34 cellular contexts compared by ENCODE assay signal in genomic region chr1:199751524-199751923, GRCh38.
"Had no signal": no experiment of that assay in that cellular context is flagged by ENCODE, and none has a peak within 500 bp of the region (broad histone marks: within the 10 kb centered on the region; RNA-seq: fewer than 3 reads in every experiment).

No MANE protein-coding gene starts in this region.

- H3K9me3 Mint-ChIP-seq: activated B cell treated with CpG ODN at 0.5 μM for 24 hours; activated CD4-positive, alpha-beta memory T cell treated with anti-CD3 and anti-CD28 coated beads for 36 hours; activated CD4-positive, alpha-beta T cell treated with anti-CD3 and anti-CD28 coated beads, Interleukin-2, amount 10 ng/mL, durations not matched to agents 24 days and 14 days; activated CD8-positive, alpha-beta T cell treated with anti-CD3 and anti-CD28 coated beads for 36 hours; activated naive CD4-positive, alpha-beta T cell treated with anti-CD3 and anti-CD28 coated beads for 36 hours; activated naive CD4-positive, alpha-beta T cell treated with anti-CD3 and anti-CD28 coated beads, Interleukin-2, amount 50 U/mL, for 72 hours; activated naive CD8-positive, alpha-beta T cell treated with anti-CD3 and anti-CD28 coated beads for 36 hours; activated T-cell treated with anti-CD3 and anti-CD28 coated beads, Interleukin-2, amount 50 U/mL, for 4 hours; activated T-cell treated with anti-CD3 and anti-CD28 coated beads, Interleukin-2, amount 50 U/mL, for 72 hours; activated T-helper 1 cell treated with anti-CD3 and anti-CD28 coated beads, Interleukin-12 subunit alpha, Interleukin-12 subunit beta, Interleukin-2, Interleukin-4 antibody, amounts not matched to agents 30 ng/mL and 10 ng/mL and 1 ng/mL, durations not matched to agents 14 hours and 24 hours and 36 hours; activated T-helper 17 cell treated with anti-CD3 and anti-CD28 coated beads, Interleukin-2, amount 50 U/mL, for 72 hours; T-cell had no signal

- H3K27ac ChIP-seq: adrenal gland, body of pancreas, brain microvascular endothelial cell, breast epithelium, VCaP had no signal

- H3K4me3 ChIP-seq: adrenal gland, body of pancreas, breast epithelium had no signal

- H3K27ac Mint-ChIP-seq: activated B cell treated with CpG ODN at 0.5 μM for 24 hours; activated CD4-positive, alpha-beta memory T cell treated with anti-CD3 and anti-CD28 coated beads for 36 hours; activated CD4-positive, alpha-beta T cell treated with anti-CD3 and anti-CD28 coated beads, Interleukin-2, amount 10 ng/mL, durations not matched to agents 24 days and 14 days; activated CD8-positive, alpha-beta T cell treated with anti-CD3 and anti-CD28 coated beads for 36 hours; activated naive CD4-positive, alpha-beta T cell treated with anti-CD3 and anti-CD28 coated beads for 36 hours; activated naive CD4-positive, alpha-beta T cell treated with anti-CD3 and anti-CD28 coated beads, Interleukin-2, amount 50 U/mL, for 72 hours; activated naive CD8-positive, alpha-beta T cell treated with anti-CD3 and anti-CD28 coated beads for 36 hours; activated T-cell treated with anti-CD3 and anti-CD28 coated beads, Interleukin-2, amount 50 U/mL, for 72 hours; activated T-helper 1 cell treated with anti-CD3 and anti-CD28 coated beads, Interleukin-12 subunit alpha, Interleukin-12 subunit beta, Interleukin-2, Interleukin-4 antibody, amounts not matched to agents 30 ng/mL and 10 ng/mL and 1 ng/mL, durations not matched to agents 14 hours and 24 hours and 36 hours; activated T-helper 17 cell treated with anti-CD3 and anti-CD28 coated beads, Interleukin-2, amount 50 U/mL, for 72 hours; T-cell; T-helper 17 cell had no signal

- H3K36me3 ChIP-seq: adrenal gland, brain microvascular endothelial cell, breast epithelium had no signal

- H3K4me1 Mint-ChIP-seq: activated B cell treated with CpG ODN at 0.5 μM for 24 hours; activated CD4-positive, alpha-beta T cell treated with anti-CD3 and anti-CD28 coated beads, Interleukin-2, amount 10 ng/mL, durations not matched to agents 24 days and 14 days; activated naive CD8-positive, alpha-beta T cell treated with anti-CD3 and anti-CD28 coated beads for 36 hours; activated T-helper 17 cell treated with anti-CD3 and anti-CD28 coated beads, Interleukin-2, amount 50 U/mL, for 72 hours; T-cell; T-helper 17 cell had no signal

- H3K4me3 Mint-ChIP-seq: activated B cell treated with CpG ODN at 0.5 μM for 24 hours; activated CD4-positive, alpha-beta memory T cell treated with anti-CD3 and anti-CD28 coated beads for 36 hours; activated CD4-positive, alpha-beta T cell treated with anti-CD3 and anti-CD28 coated beads, Interleukin-2, amount 10 ng/mL, durations not matched to agents 24 days and 14 days; activated CD8-positive, alpha-beta T cell treated with anti-CD3 and anti-CD28 coated beads for 36 hours; activated naive CD4-positive, alpha-beta T cell treated with anti-CD3 and anti-CD28 coated beads for 36 hours; activated naive CD8-positive, alpha-beta T cell treated with anti-CD3 and anti-CD28 coated beads for 36 hours; activated T-cell treated with anti-CD3 and anti-CD28 coated beads, Interleukin-2, amount 50 U/mL, for 4 hours; activated T-cell treated with anti-CD3 and anti-CD28 coated beads, Interleukin-2, amount 50 U/mL, for 72 hours; activated T-helper 1 cell treated with anti-CD3 and anti-CD28 coated beads, Interleukin-12 subunit alpha, Interleukin-12 subunit beta, Interleukin-2, Interleukin-4 antibody, amounts not matched to agents 30 ng/mL and 10 ng/mL and 1 ng/mL, durations not matched to agents 14 hours and 24 hours and 36 hours; activated T-helper 17 cell treated with anti-CD3 and anti-CD28 coated beads, Interleukin-2, amount 50 U/mL, for 72 hours; T-cell; T-helper 17 cell had no signal

- DNase-seq: activated B cell treated with CpG ODN at 0.5 μM for 24 hours; activated CD4-positive, alpha-beta memory T cell treated with anti-CD3 and anti-CD28 coated beads for 36 hours; activated CD4-positive, alpha-beta T cell treated with anti-CD3 and anti-CD28 coated beads for 4 hours; activated CD4-positive, alpha-beta T cell treated with anti-CD3 and anti-CD28 coated beads, Interleukin-2, amount 10 ng/mL, durations not matched to agents 24 days and 14 days; activated CD4-positive, alpha-beta T cell treated with anti-CD3 and anti-CD28 coated beads, Interleukin-2, amount 50 U/mL, for 1 hour; activated CD4-positive, alpha-beta T cell treated with anti-CD3 and anti-CD28 coated beads, Interleukin-2, amount 50 U/mL, for 4 hours; activated CD4-positive, CD25-positive, alpha-beta regulatory T cell treated with anti-CD3 and anti-CD28 coated beads, Interleukin-2, amount 50 U/mL, for 72 hours; activated CD8-positive, alpha-beta memory T cell treated with anti-CD3 and anti-CD28 coated beads, Interleukin-2, amount 50 U/mL, for 4 hours; activated CD8-positive, alpha-beta T cell treated with anti-CD3 and anti-CD28 coated beads for 36 hours; activated effector memory CD4-positive, alpha-beta T cell treated with anti-CD3 and anti-CD28 coated beads, Interleukin-2, amount 50 U/mL, for 16 hours; activated gamma-delta T cell treated with Interleukin-2 at 50 U/mL for 16 hours; activated naive CD4-positive, alpha-beta T cell; activated naive CD4-positive, alpha-beta T cell treated with anti-CD3 and anti-CD28 coated beads for 36 hours; activated naive CD4-positive, alpha-beta T cell treated with anti-CD3 and anti-CD28 coated beads, Interleukin-2, amount 50 U/mL, for 16 hours; activated naive CD8-positive, alpha-beta T cell treated with anti-CD3 and anti-CD28 coated beads for 36 hours; activated T-cell treated with anti-CD3 and anti-CD28 coated beads for 4 hours; activated T-cell treated with anti-CD3 and anti-CD28 coated beads, Interleukin-2, amount 50 U/mL, for 1 hour; activated T-cell treated with anti-CD3 and anti-CD28 coated beads, Interleukin-2, amount 50 U/mL, for 4 hours; activated T-cell treated with anti-CD3 and anti-CD28 coated beads, Interleukin-2, amount 50 U/mL, for 72 hours; adrenal gland; amniotic stem cell; aorta; body of pancreas; brain microvascular endothelial cell; central memory CD4-positive, alpha-beta T cell; cerebellar nuclear complex; T-cell; T-helper 17 cell; T1000 had no signal

- H3K4me1 ChIP-seq: adrenal gland, body of pancreas, breast epithelium had no signal

- ATAC-seq: activated CD8-positive, alpha-beta T cell treated with anti-CD3 and anti-CD28 coated beads for 36 hours; activated naive CD4-positive, alpha-beta T cell treated with anti-CD3 and anti-CD28 coated beads, Interleukin-2, amount 50 U/mL, for 72 hours; activated T-cell treated with anti-CD3 and anti-CD28 coated beads, Interleukin-2, amount 50 U/mL, for 4 hours; activated T-cell treated with anti-CD3 and anti-CD28 coated beads, Interleukin-2, amount 50 U/mL, for 72 hours; activated T-helper 17 cell treated with anti-CD3 and anti-CD28 coated beads, Interleukin-2, amount 50 U/mL, for 72 hours; body of pancreas; T-cell; T-helper 17 cell had no signal

- H3K27me3 ChIP-seq: adrenal gland, body of pancreas, brain microvascular endothelial cell, breast epithelium had no signal

- H3K36me3 Mint-ChIP-seq: activated CD4-positive, alpha-beta memory T cell treated with anti-CD3 and anti-CD28 coated beads for 36 hours; activated naive CD4-positive, alpha-beta T cell treated with anti-CD3 and anti-CD28 coated beads, Interleukin-2, amount 50 U/mL, for 72 hours; activated naive CD8-positive, alpha-beta T cell treated with anti-CD3 and anti-CD28 coated beads for 36 hours; T-cell had no signal

- H3K9me3 ChIP-seq: adrenal gland, breast epithelium had no signal
